8 cellular contexts compared by ENCODE assay signal in the genomic region with DNA sequence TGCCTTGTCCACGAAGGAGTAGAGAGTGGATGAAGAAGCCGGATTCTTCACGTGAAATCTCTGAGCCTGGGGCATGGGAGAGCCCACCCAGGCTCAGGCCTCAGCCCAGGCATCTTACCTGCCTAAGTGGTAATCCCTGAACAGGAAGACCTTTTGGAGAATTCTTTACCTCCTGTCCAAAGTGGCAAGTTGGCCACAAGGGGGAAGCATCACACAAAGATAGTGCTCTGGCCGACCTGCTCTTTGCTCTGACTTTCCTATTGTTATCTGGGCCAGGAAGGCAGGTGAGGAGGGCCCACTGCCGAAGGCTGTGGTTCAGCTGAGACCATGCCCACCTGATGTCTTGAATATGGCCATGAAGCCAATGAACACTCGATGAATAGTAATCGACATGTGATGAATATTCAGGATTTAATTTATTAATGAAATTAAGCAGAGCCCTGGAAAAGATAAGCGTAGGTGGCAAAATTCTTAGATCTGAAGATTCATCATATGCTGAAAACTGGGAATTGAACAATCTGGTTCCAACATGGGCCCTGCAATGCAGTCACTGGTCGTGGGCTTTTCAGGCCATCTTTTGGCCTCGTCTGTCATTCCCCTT.
DNase-seq lines count a peak whose midpoint lies in the region; ATAC-seq and TF ChIP-seq lines count a peak whose summit lies in the region.

No MANE protein-coding gene starts in this region.

- TF ChIP-seq EP300 in tibial nerve (IDR thresholded peaks at IDR 0.05) = no peak

- H3K27me3 ChIP-seq in fibroblast of lung (ENCODE audit: control insufficient read depth, insufficient read depth, low read length) = no peaks in the 10 kb centered on the region
- no peaks in the 10 kb centered on the region for H3K27me3 ChIP-seq in tibial nerve

- H3K9ac ChIP-seq in fibroblast of lung (ENCODE audit: insufficient read depth, low read length) = no peak overlapping the region

- WGBS in tibial nerve, 2 donors = 41 to 44% methylated on average over 10 of the region's 10 CpGs

- H3K36me3 ChIP-seq in fibroblast of lung (ENCODE audit: control insufficient read depth, insufficient read depth, low read length) (no peaks in the 10 kb centered on the region), tibial nerve (no peaks in the 10 kb centered on the region)

- TF ChIP-seq CTCF in fibroblast of lung (conservative IDR thresholded peaks at IDR 0.05 in 1 of 2, IDR thresholded peaks at IDR 0.05 in 1 of 2; ENCODE audit: low read depth in 1 of 2, low read length in 2 of 2) = peak; percentile 75
- TF ChIP-seq CTCF in nephron (IDR thresholded peaks at IDR 0.05; ENCODE audit: unreplicated experiment in 3 of 3) = peak; percentile 70 to 83 (median 75)
- TF ChIP-seq CTCF in tibial nerve (IDR thresholded peaks at IDR 0.05) = peak; percentile 45 to 67 (median 61)

- no peaks in the 10 kb centered on the region for H3K4me1 Mint-ChIP-seq in nephron

- H3K4me3 ChIP-seq in fibroblast of lung (replicated peaks in 1 of 4; ENCODE audit: control extremely low read depth in 1 of 4, insufficient read depth in 1 of 4, low read depth in 3 of 4, low read length in 4 of 4) (no peak overlapping the region), tibial nerve (no peak overlapping the region)

- no peaks in the 10 kb centered on the region for H4K20me1 ChIP-seq in fibroblast of lung (ENCODE audit: control insufficient read depth, extremely low read depth, insufficient read depth, low read length)

- H3K27me3 Mint-ChIP-seq in nephron (ENCODE audit: low read depth) = peaks cover 3% of the 10 kb centered on the region

- no peak overlapping the region for H3K4me2 ChIP-seq in fibroblast of lung (ENCODE audit: extremely low read depth, insufficient read depth, low read length)

- no peak overlapping the region for H3K27ac Mint-ChIP-seq in nephron

- H3K27ac ChIP-seq in fibroblast of lung (ENCODE audit: insufficient read depth, low read length) (no peak overlapping the region), tibial nerve (no peak overlapping the region)

- no peaks in the 10 kb centered on the region for H3K9me3 ChIP-seq in fibroblast of lung (ENCODE audit: control insufficient read depth, insufficient read depth, low read depth, low read length)
- H3K9me3 ChIP-seq in tibial nerve = no peaks in the 10 kb centered on the region

- H3K4me3 Mint-ChIP-seq in nephron = no peak overlapping the region

- no peak for TF ChIP-seq POLR2A in tibial nerve (IDR thresholded peaks at IDR 0.05)

- H3K9me3 Mint-ChIP-seq in nephron = peaks cover 8% of the 10 kb centered on the region

- DNase-seq in DMS53 treated with DMSO at 0.1 percent for 48 hours (lab: John Stamatoyannopoulos, UW; ENCODE audit: unreplicated experiment) (peak; percentile 59), HS-27A (ENCODE audit: low read depth) (peak; percentile 40), NCI-H82 (lab: John Stamatoyannopoulos, UW) (peak; percentile 76), activated T-cell treated with anti-CD3 and anti-CD28 coated beads for 24 hours (ENCODE audit: low read depth) (peak; percentile 28), fibroblast of lung (ENCODE audit: low read depth in 2 of 2) (peak; percentile 43 to 62), tibial nerve (ENCODE audit: low spot score in 2 of 2) (peak; percentile 25 to 73)

- H3K79me2 ChIP-seq in fibroblast of lung (ENCODE audit: control insufficient read depth, insufficient read depth, low read length) = no peaks in the 10 kb centered on the region

- no peaks in the 10 kb centered on the region for H3K4me1 ChIP-seq in fibroblast of lung (ENCODE audit: control insufficient read depth, extremely low read depth, insufficient read depth, low read length)
- no peaks in the 10 kb centered on the region for H3K4me1 ChIP-seq in tibial nerve

- peaks cover 8% of the 10 kb centered on the region for H3K36me3 Mint-ChIP-seq in nephron (ENCODE audit: low read depth)

- H2AFZ ChIP-seq in fibroblast of lung (ENCODE audit: low read length) = no peak overlapping the region

- peak; percentile 83 for ATAC-seq in GM21390 (IDR thresholded peaks at IDR 0.05; ENCODE audit: unreplicated experiment)
